In genomic region chrX:39479856-39480255, GRCh38 we compare ENCODE assay signal across 27 cellular contexts.
"Had no signal": no experiment of that assay in that cellular context is flagged by ENCODE, and none has a peak within 500 bp of the region (broad histone marks: within the 10 kb centered on the region; RNA-seq: fewer than 3 reads in every experiment).

No MANE protein-coding gene starts in this region.

- DNase-seq: colonic mucosa; effector CD8-positive, alpha-beta T cell; endodermal cell; foreskin melanocyte; glutamatergic neuron; heart right ventricle; hippocampal formation; islet precursor cell; mesenchymal stem cell; naive thymus-derived CD4-positive, alpha-beta T cell; pancreas; retina; right lobe of liver; small intestine; stimulated activated CD4-positive, alpha-beta T cell treated with anti-CD3 and anti-CD28 coated beads, Interleukin-15, amount 100 ng/mL, for 24 hours; stimulated activated CD4-positive, alpha-beta T cell treated with anti-CD3 and anti-CD28 coated beads, Interleukin-2, amount 100 ng/mL, for 48 hours; stimulated activated naive B cell treated with anti-CD40 and anti-IgM and Interleukin-4, amounts not matched to agents 10 μg/mL and 1 μg/mL and 100 μg/mL, for 72 hours; upper lobe of right lung; uterus had no signal

- H3K4me3 ChIP-seq: colonic mucosa, esophagus muscularis mucosa, heart right ventricle, lung, pancreas, right lobe of liver, thoracic aorta, tibial nerve, upper lobe of right lung, uterus had no signal

- H3K9me3 Mint-ChIP-seq: dendritic cell treated with granulocyte-macrophage colony-stimulating factor and Interleukin-4, amounts not matched to agents 40 ng/mL and 50 ng/mL, for 4 days; naive thymus-derived CD4-positive, alpha-beta T cell; stimulated activated naive CD8-positive, alpha-beta T cell treated with anti-CD3 and anti-CD28 coated beads, Interleukin-15, Interleukin-2, amounts not matched to agents 100 ng/mL and 50 ng/mL, for 24 hours had no signal

- H3K27me3 Mint-ChIP-seq: naive thymus-derived CD4-positive, alpha-beta T cell; stimulated activated naive CD8-positive, alpha-beta T cell treated with anti-CD3 and anti-CD28 coated beads, Interleukin-15, Interleukin-2, amounts not matched to agents 100 ng/mL and 50 ng/mL, for 24 hours had no signal

- H3K36me3 ChIP-seq: colonic mucosa, esophagus muscularis mucosa, heart right ventricle, neutrophil, pancreas, right lobe of liver, thoracic aorta, tibial nerve, upper lobe of right lung, uterus had no signal

- H3K27ac ChIP-seq: colonic mucosa, esophagus muscularis mucosa, heart right ventricle, neutrophil, pancreas, right lobe of liver, thoracic aorta, tibial nerve, upper lobe of right lung, uterus had no signal

- H3K4me3 Mint-ChIP-seq: dendritic cell treated with granulocyte-macrophage colony-stimulating factor and Interleukin-4, amounts not matched to agents 40 ng/mL and 50 ng/mL, for 4 days; endodermal cell; mesothelial cell of epicardium; naive thymus-derived CD4-positive, alpha-beta T cell; stimulated activated naive B cell treated with anti-CD40 and anti-IgM and Interleukin-4, amounts not matched to agents 10 μg/mL and 1 μg/mL and 100 μg/mL, for 72 hours; stimulated activated naive CD8-positive, alpha-beta T cell treated with anti-CD3 and anti-CD28 coated beads, Interleukin-15, Interleukin-2, amounts not matched to agents 100 ng/mL and 50 ng/mL, for 24 hours had no signal

- H3K27ac Mint-ChIP-seq: dendritic cell treated with granulocyte-macrophage colony-stimulating factor and Interleukin-4, amounts not matched to agents 40 ng/mL and 50 ng/mL, for 4 days; endodermal cell; mesothelial cell of epicardium; stimulated activated naive B cell treated with anti-CD40 and anti-IgM and Interleukin-4, amounts not matched to agents 10 μg/mL and 1 μg/mL and 100 μg/mL, for 72 hours; stimulated activated naive CD8-positive, alpha-beta T cell treated with anti-CD3 and anti-CD28 coated beads, Interleukin-15, Interleukin-2, amounts not matched to agents 100 ng/mL and 50 ng/mL, for 24 hours had no signal

- H3K27me3 ChIP-seq: colonic mucosa, esophagus muscularis mucosa, neutrophil, pancreas, right lobe of liver, tibial nerve, upper lobe of right lung, uterus had no signal

- H3K9me3 ChIP-seq: colonic mucosa, esophagus muscularis mucosa, neutrophil, pancreas, right lobe of liver, thoracic aorta, tibial nerve, upper lobe of right lung, uterus had no signal

- H3K4me1 ChIP-seq: colonic mucosa, pancreas, right lobe of liver, upper lobe of right lung, uterus had no signal

- H3K36me3 Mint-ChIP-seq: mesothelial cell of epicardium; naive thymus-derived CD4-positive, alpha-beta T cell; stimulated activated naive B cell treated with anti-CD40 and anti-IgM and Interleukin-4, amounts not matched to agents 10 μg/mL and 1 μg/mL and 100 μg/mL, for 72 hours had no signal
